In genomic region chr12:68237523-68238070, GRCh38 we compare ENCODE assay signal across 13 cellular contexts. TPM values are rescaled to one million over a fixed set of nuclear protein-coding genes. Genes with fewer than 3 reads are reported as not detected.
DNase-seq lines count a peak whose midpoint lies in the region; ATAC-seq, FAIRE-seq and TF ChIP-seq lines count a peak whose summit lies in the region.
"Had no signal": no experiment of that assay in that cellular context is flagged by ENCODE, and none has a peak within 500 bp of the region (broad histone marks: within the 10 kb centered on the region; RNA-seq: fewer than 3 reads in every experiment).

No MANE protein-coding gene starts in this region.

- DNase-seq in ELR (ENCODE audit: low read depth): peak; percentile 26
- DNase-seq in activated CD8-positive, alpha-beta T cell treated with anti-CD3 and anti-CD28 coated beads, Interleukin-2, amount 10 ng/mL, durations not matched to agents 7 days and 5 days: no peak
- peak; percentile 47 for DNase-seq in middle frontal gyrus (ENCODE audit: extremely low spot score, low spot score)
- DNase-seq in KG1 (lab: John Stamatoyannopoulos, UW): no peak
- no peak for DNase-seq in left colon
- no peak for DNase-seq in left lung
- DNase-seq in H54 (ENCODE audit: insufficient read length, low spot score): no peak
- DNase-seq: activated T-cell treated with anti-CD3 and anti-CD28 coated beads, Interleukin-2, amount 50 U/mL, for 48 hours; NCI-H1694 treated with DMSO at 0.1 percent for 48 hours; pancreas; thyroid gland had no signal

- H3K4me3 ChIP-seq in ACC112 (ENCODE audit: low read depth, low read length) (no peak overlapping the region), left lung (no peak overlapping the region)
- H3K4me3 ChIP-seq: thyroid gland had no signal

- TF ChIP-seq CTCF in left lung (IDR thresholded peaks at IDR 0.05): no peak

- FAIRE-seq in H54 (lab: Jason Lieb, UNC): no peak
- FAIRE-seq: keratinocyte, pancreas had no signal

- CTCF ChIA-PET in activated CD8-positive, alpha-beta T cell treated with anti-CD3 and anti-CD28 coated beads, Interleukin-2, amount 10 ng/mL, durations not matched to agents 7 days and 5 days (lab: Charles Lee): interaction anchor here (1.0 to 2.5 kb wide), 6 partner anchors 12 to 200 kb away, joined by 3 to 20 read pairs (median 5); partner anchors contain the start of gene IL26

- H3K9me3 Mint-ChIP-seq in activated CD8-positive, alpha-beta T cell treated with anti-CD3 and anti-CD28 coated beads, Interleukin-2, amount 10 ng/mL, durations not matched to agents 7 days and 5 days (ENCODE audit: insufficient read depth): no peaks in the 10 kb centered on the region

- H3K9me3 ChIP-seq in left lung: no peaks in the 10 kb centered on the region
- H3K9me3 ChIP-seq: pancreas, thyroid gland had no signal

- H3K36me3 Mint-ChIP-seq in activated CD8-positive, alpha-beta T cell treated with anti-CD3 and anti-CD28 coated beads, Interleukin-2, amount 10 ng/mL, durations not matched to agents 7 days and 5 days (ENCODE audit: low read depth): peaks cover 14% of the 10 kb centered on the region

- TF ChIP-seq POLR2A in H54 (IDR thresholded peaks at IDR 0.05; ENCODE audit: low read depth, low read length): no peak

- intact Hi-C loops in left colon (cut with DNase I, micrococcal nuclease): no loop called here
- intact Hi-C loops in left lung (cut with DNase I): loop anchor here in 1 of 2 donors (5.0 kb wide), 1 partner anchor 80 kb away; no protein-coding TSS in a partner anchor

- no peak overlapping the region for H3K4me3 Mint-ChIP-seq in activated CD8-positive, alpha-beta T cell treated with anti-CD3 and anti-CD28 coated beads, Interleukin-2, amount 10 ng/mL, durations not matched to agents 7 days and 5 days

- peaks cover 44% of the 10 kb centered on the region for H3K4me1 ChIP-seq in ACC112 (ENCODE audit: control insufficient read depth, insufficient read depth, low read length, unreplicated experiment)
- peaks cover 0 to 24% of the 10 kb centered on the region in 2 donors for H3K4me1 ChIP-seq in left lung

- H3K27ac Mint-ChIP-seq in activated CD8-positive, alpha-beta T cell treated with anti-CD3 and anti-CD28 coated beads, Interleukin-2, amount 10 ng/mL, durations not matched to agents 7 days and 5 days: peak overlapping the region; percentile 8

- peaks cover 60% of the 10 kb centered on the region for H3K4me1 Mint-ChIP-seq in activated CD8-positive, alpha-beta T cell treated with anti-CD3 and anti-CD28 coated beads, Interleukin-2, amount 10 ng/mL, durations not matched to agents 7 days and 5 days (ENCODE audit: low read depth)

- POLR2A ChIA-PET in activated CD8-positive, alpha-beta T cell treated with anti-CD3 and anti-CD28 coated beads, Interleukin-2, amount 10 ng/mL, durations not matched to agents 7 days and 5 days (lab: Charles Lee): no interaction called here

- no peaks in the 10 kb centered on the region for H3K36me3 ChIP-seq in ACC112 (ENCODE audit: insufficient read depth, low read length)
- no peaks in the 10 kb centered on the region for H3K36me3 ChIP-seq in left lung
- H3K36me3 ChIP-seq: pancreas, thyroid gland had no signal

- ATAC-seq in activated CD8-positive, alpha-beta T cell treated with anti-CD3 and anti-CD28 coated beads, Interleukin-2, amount 10 ng/mL, durations not matched to agents 7 days and 5 days: no peak
- ATAC-seq in left colon (no peak), left lung (no peak)

- H3K27me3 ChIP-seq in ACC112 (ENCODE audit: insufficient read depth, low read length): no peaks in the 10 kb centered on the region
- H3K27me3 ChIP-seq in left lung: no peaks in the 10 kb centered on the region
- H3K27me3 ChIP-seq: pancreas, thyroid gland had no signal

- no peaks in the 10 kb centered on the region for H3K79me2 ChIP-seq in ACC112 (ENCODE audit: control insufficient read depth, insufficient read depth, low read length, unreplicated experiment)

- H3K27ac ChIP-seq in ACC112 (ENCODE audit: low read depth, low read length) (no peak overlapping the region), left lung (no peak overlapping the region)
- H3K27ac ChIP-seq: thyroid gland had no signal

- H2AFZ ChIP-seq in ACC112 (ENCODE audit: low read length, unreplicated experiment): peak overlapping the region; percentile 16

- H3K27me3 Mint-ChIP-seq in activated CD8-positive, alpha-beta T cell treated with anti-CD3 and anti-CD28 coated beads, Interleukin-2, amount 10 ng/mL, durations not matched to agents 7 days and 5 days (ENCODE audit: low read depth): no peaks in the 10 kb centered on the region

RNA-seq across cellular contexts. Expression of gene IL26, which starts 12.0 kb away (rescaled TPM):
- under 1 TPM in 1 of 2 experiments, not detected in 1; 0.23 TPM for total RNA-seq in activated CD8-positive, alpha-beta T cell treated with anti-CD3 and anti-CD28 coated beads, Interleukin-2, amount 10 ng/mL, durations not matched to agents 7 days and 5 days
- total RNA-seq in left colon (not detected), left lung (not detected)
- total RNA-seq: pancreas, thyroid gland had no signal

RNA-seq across cellular contexts. Expression of gene IL22, which starts 15.8 kb away (rescaled TPM):
- total RNA-seq in activated CD8-positive, alpha-beta T cell treated with anti-CD3 and anti-CD28 coated beads, Interleukin-2, amount 10 ng/mL, durations not matched to agents 7 days and 5 days: not detected
- not detected for total RNA-seq in left colon
- not detected for total RNA-seq in left lung
- total RNA-seq: pancreas, thyroid gland had no signal

Comparison
In these comparisons a context has a peak if more than half of its experiments do, and no peak if none do; other contexts are left out.
1. DNase-seq: peak in ELR (single experiment) and middle frontal gyrus (single experiment); none in activated CD8-positive, alpha-beta T cell treated with anti-CD3 and anti-CD28 coated beads, Interleukin-2, amount 10 ng/mL, durations not matched to agents 7 days and 5 days (single experiment), KG1 (single experiment), left colon (0 of 2), left lung (0 of 2) and H54 (single experiment).